In the genomic region with DNA sequence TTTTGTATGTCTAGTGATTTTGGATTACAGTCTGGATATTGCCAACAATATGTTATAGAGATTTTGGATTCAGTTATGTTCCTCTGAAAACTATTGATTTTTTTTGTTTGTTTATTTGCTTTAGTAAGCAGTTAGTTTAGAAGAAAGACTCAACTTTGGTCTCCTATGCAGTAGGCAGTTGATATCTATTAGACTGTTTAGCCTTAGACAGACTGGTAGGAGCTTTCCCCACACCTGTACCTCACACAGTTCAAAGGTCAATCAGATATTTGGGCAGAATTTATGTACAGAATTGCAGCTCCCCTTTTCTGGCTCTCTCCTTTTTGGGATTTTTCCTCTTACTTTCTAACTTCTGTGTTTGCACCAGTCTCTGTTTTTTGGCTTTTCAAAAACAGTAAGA, we compare ENCODE assay signal across 29 cellular contexts. TPM values are rescaled to one million over a fixed set of nuclear protein-coding genes. Genes with fewer than 3 reads are reported as not detected.
"Had no signal": no experiment of that assay in that cellular context is flagged by ENCODE, and none has a peak within 500 bp of the region (broad histone marks: within the 10 kb centered on the region; RNA-seq: fewer than 3 reads in every experiment).

No MANE protein-coding gene starts in this region.

- FAIRE-seq: colon, endometrium, endothelial cell of umbilical vein, frontal cortex had no signal

- H3K4me1 ChIP-seq: colonic mucosa had no signal

- ATAC-seq: effector memory CD8-positive, alpha-beta T cell; esophagus mucosa; foreskin keratinocyte; gastrocnemius medialis; gastroesophageal sphincter; heart left ventricle; heart right ventricle had no signal

- H3K27ac ChIP-seq: colonic mucosa, coronary artery, dorsolateral prefrontal cortex, epithelial cell of prostate, esophagus muscularis mucosa, esophagus squamous epithelium, foreskin keratinocyte, gastrocnemius medialis, gastroesophageal sphincter, heart left ventricle, heart right ventricle had no signal

- DNase-seq: colonic mucosa; cortex of kidney; dermis blood vessel endothelial cell; dorsolateral prefrontal cortex; effector CD4-positive, alpha-beta T cell; effector CD8-positive, alpha-beta T cell; effector memory CD4-positive, alpha-beta T cell; effector memory CD8-positive, alpha-beta T cell; endodermal cell; erythroblast; esophagus squamous epithelium; foreskin fibroblast; foreskin keratinocyte; foreskin melanocyte; gastrocnemius medialis; glutamatergic neuron; heart left ventricle; heart right ventricle had no signal

- H3K4me3 Mint-ChIP-seq: dendritic cell treated with granulocyte-macrophage colony-stimulating factor and Interleukin-4, amounts not matched to agents 40 ng/mL and 50 ng/mL, for 4 days; effector memory CD8-positive, alpha-beta T cell; endodermal cell had no signal

- H3K27me3 ChIP-seq: colonic mucosa, dorsolateral prefrontal cortex, esophagus muscularis mucosa, esophagus squamous epithelium, foreskin keratinocyte, gastrocnemius medialis, gastroesophageal sphincter, heart left ventricle, heart right ventricle had no signal

- H3K9me3 ChIP-seq: colonic mucosa, esophagus muscularis mucosa, esophagus squamous epithelium, gastrocnemius medialis, gastroesophageal sphincter had no signal

- H3K27me3 Mint-ChIP-seq: dendritic cell treated with granulocyte-macrophage colony-stimulating factor and Interleukin-4, amounts not matched to agents 40 ng/mL and 50 ng/mL, for 4 days; effector memory CD8-positive, alpha-beta T cell had no signal

- H3K27ac Mint-ChIP-seq: dendritic cell treated with granulocyte-macrophage colony-stimulating factor and Interleukin-4, amounts not matched to agents 40 ng/mL and 50 ng/mL, for 4 days; effector memory CD8-positive, alpha-beta T cell; endodermal cell had no signal

- H3K4me3 ChIP-seq: colonic mucosa, coronary artery, dorsolateral prefrontal cortex, esophagus muscularis mucosa, esophagus squamous epithelium, gastrocnemius medialis, gastroesophageal sphincter, heart left ventricle, heart right ventricle had no signal

- H3K36me3 ChIP-seq: colonic mucosa, esophagus muscularis mucosa, gastrocnemius medialis, gastroesophageal sphincter, heart left ventricle, heart right ventricle had no signal

- H3K9me3 Mint-ChIP-seq: dendritic cell treated with granulocyte-macrophage colony-stimulating factor and Interleukin-4, amounts not matched to agents 40 ng/mL and 50 ng/mL, for 4 days; effector memory CD8-positive, alpha-beta T cell had no signal

RNA-seq across cellular contexts. Expression of a gene that starts 42.3 kb away (rescaled TPM):
- total RNA-seq: epithelial cell of proximal tubule had no signal
